22 cellular contexts compared by ENCODE assay signal in the genomic region with DNA sequence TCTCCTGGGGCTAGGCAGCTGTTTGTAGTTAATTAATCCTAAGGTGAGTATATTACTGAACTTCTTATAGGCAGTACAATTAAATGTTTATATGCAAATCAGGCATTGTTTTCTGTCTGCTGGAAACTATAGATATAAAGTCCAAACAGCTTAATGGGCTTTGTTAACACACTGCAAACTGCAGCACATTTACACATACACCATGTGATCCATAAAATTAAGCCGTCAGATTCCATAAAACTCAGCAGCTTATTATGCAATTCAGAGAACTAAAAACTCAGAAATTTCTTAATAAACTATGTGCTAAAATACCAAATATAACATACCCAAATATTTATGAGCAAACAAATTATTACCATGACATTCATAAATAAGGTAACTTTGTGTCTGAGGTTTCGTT. TPM values are rescaled to one million over a fixed set of nuclear protein-coding genes. Genes with fewer than 3 reads are reported as not detected.
DNase-seq lines count a peak whose midpoint lies in the region; ATAC-seq and TF ChIP-seq lines count a peak whose summit lies in the region.
"Had no signal": no experiment of that assay in that cellular context is flagged by ENCODE, and none has a peak within 500 bp of the region (broad histone marks: within the 10 kb centered on the region; RNA-seq: fewer than 3 reads in every experiment).

No MANE protein-coding gene starts in this region.

- intact Hi-C loops in sigmoid colon (cut with DNase I) = no loop called here

- no peak for TF ChIP-seq CTCF in fibroblast of villous mesenchyme (IDR thresholded peaks at IDR 0.05; ENCODE audit: insufficient read depth, low read depth, low read length)
- no peak for TF ChIP-seq CTCF in sigmoid colon (IDR thresholded peaks at IDR 0.05)

- peak overlapping the region; percentile 24 for H3K9ac ChIP-seq in SK-N-MC (ENCODE audit: insufficient read length)

- H3K9me3 ChIP-seq in SK-N-MC (ENCODE audit: low read depth, low read length) (no peaks in the 10 kb centered on the region), sigmoid colon (no peaks in the 10 kb centered on the region)
- H3K9me3 ChIP-seq: A549, esophagus muscularis mucosa, heart right ventricle, lower lobe of right lung, testis had no signal

- peaks cover 36% of the 10 kb centered on the region for H3K36me3 Mint-ChIP-seq in activated CD8-positive, alpha-beta memory T cell treated with anti-CD3 and anti-CD28 coated beads, Interleukin-2, amount 10 ng/mL, durations not matched to agents 7 days and 5 days
- H3K36me3 Mint-ChIP-seq in stimulated activated effector memory CD8-positive, alpha-beta T cell treated with anti-CD3 and anti-CD28 coated beads, Interleukin-12 subunit alpha, Interleukin-12 subunit beta, amount 100 ng/mL, for 72 hours = peaks cover 91% of the 10 kb centered on the region

- DNase-seq in activated CD8-positive, alpha-beta memory T cell treated with anti-CD3 and anti-CD28 coated beads, Interleukin-2, amount 10 ng/mL, durations not matched to agents 7 days and 5 days = no peak
- DNase-seq in activated CD8-positive, alpha-beta memory T cell treated with anti-CD3 and anti-CD28 coated beads for 24 hours = no peak
- DNase-seq in SK-N-MC (ENCODE audit: low read depth, low spot score) (no peak), fibroblast of villous mesenchyme (ENCODE audit: low read depth) (peak; percentile 68), sigmoid colon (no peak), anterior cingulate cortex (lab: John Stamatoyannopoulos, UW) (no peak)
- no peak for DNase-seq in stimulated activated effector memory CD8-positive, alpha-beta T cell treated with anti-CD3 and anti-CD28 coated beads, Interleukin-12 subunit alpha, Interleukin-12 subunit beta, amount 100 ng/mL, for 72 hours (ENCODE audit: low spot score in 2 of 2)
- DNase-seq: amygdala; central memory CD4-positive, alpha-beta T cell; heart right ventricle; lower lobe of right lung; naive B cell; NCI-H146; NCI-H345; stimulated activated CD4-positive, alpha-beta T cell treated with anti-CD3 and anti-CD28 coated beads, Interleukin-4, amount 100 ng/mL, for 4 hours; testis had no signal

- H3K36me3 ChIP-seq in SK-N-MC (ENCODE audit: insufficient read depth, low read length) (peaks cover 36% of the 10 kb centered on the region), sigmoid colon (peaks cover 0 to 19% (median 3%) of the 10 kb centered on the region in 4 donors)

- H3K4me3 Mint-ChIP-seq in activated CD8-positive, alpha-beta memory T cell treated with anti-CD3 and anti-CD28 coated beads, Interleukin-2, amount 10 ng/mL, durations not matched to agents 7 days and 5 days = no peak overlapping the region
- H3K4me3 Mint-ChIP-seq in stimulated activated effector memory CD8-positive, alpha-beta T cell treated with anti-CD3 and anti-CD28 coated beads, Interleukin-12 subunit alpha, Interleukin-12 subunit beta, amount 100 ng/mL, for 72 hours = peak overlapping the region; percentile 19
- H3K4me3 Mint-ChIP-seq: activated T-helper 1 cell treated with anti-CD3 and anti-CD28 coated beads, Interleukin-12 subunit alpha, Interleukin-12 subunit beta, Interleukin-2, Interleukin-4 antibody, amounts not matched to agents 30 ng/mL and 10 ng/mL and 1 ng/mL, durations not matched to agents 14 hours and 24 hours and 36 hours had no signal

- peaks cover 69% of the 10 kb centered on the region for H3K4me1 Mint-ChIP-seq in activated CD8-positive, alpha-beta memory T cell treated with anti-CD3 and anti-CD28 coated beads, Interleukin-2, amount 10 ng/mL, durations not matched to agents 7 days and 5 days
- H3K4me1 Mint-ChIP-seq in stimulated activated effector memory CD8-positive, alpha-beta T cell treated with anti-CD3 and anti-CD28 coated beads, Interleukin-12 subunit alpha, Interleukin-12 subunit beta, amount 100 ng/mL, for 72 hours = peaks cover 72% of the 10 kb centered on the region

- no peaks in the 10 kb centered on the region for H3K9me3 Mint-ChIP-seq in activated CD8-positive, alpha-beta memory T cell treated with anti-CD3 and anti-CD28 coated beads, Interleukin-2, amount 10 ng/mL, durations not matched to agents 7 days and 5 days (ENCODE audit: low read depth)
- no peaks in the 10 kb centered on the region for H3K9me3 Mint-ChIP-seq in stimulated activated effector memory CD8-positive, alpha-beta T cell treated with anti-CD3 and anti-CD28 coated beads, Interleukin-12 subunit alpha, Interleukin-12 subunit beta, amount 100 ng/mL, for 72 hours
- H3K9me3 Mint-ChIP-seq: activated T-helper 1 cell treated with anti-CD3 and anti-CD28 coated beads, Interleukin-12 subunit alpha, Interleukin-12 subunit beta, Interleukin-2, Interleukin-4 antibody, amounts not matched to agents 30 ng/mL and 10 ng/mL and 1 ng/mL, durations not matched to agents 14 hours and 24 hours and 36 hours; naive B cell had no signal

- peak overlapping the region; percentile 14; the same call in 1 of the 2 replicates for H3K4me3 ChIP-seq in SK-N-MC
- H3K4me3 ChIP-seq in fibroblast of villous mesenchyme (ENCODE audit: low read depth, low read length) = no peak overlapping the region
- H3K4me3 ChIP-seq in sigmoid colon = no peak overlapping the region
- H3K4me3 ChIP-seq: A549, esophagus muscularis mucosa, heart right ventricle, lower lobe of right lung, testis had no signal

- H3K27me3 Mint-ChIP-seq in activated CD8-positive, alpha-beta memory T cell treated with anti-CD3 and anti-CD28 coated beads, Interleukin-2, amount 10 ng/mL, durations not matched to agents 7 days and 5 days = no peaks in the 10 kb centered on the region
- H3K27me3 Mint-ChIP-seq: naive B cell, progenitor cell of endocrine pancreas had no signal

- no peaks in the 10 kb centered on the region for H3K27me3 ChIP-seq in sigmoid colon
- H3K27me3 ChIP-seq: esophagus muscularis mucosa, heart right ventricle, testis had no signal

- H3K4me1 ChIP-seq in sigmoid colon = peaks cover 0 to 83% (median 68%) of the 10 kb centered on the region in 4 donors

- no peak for TF ChIP-seq EP300 in sigmoid colon (IDR thresholded peaks at IDR 0.05)

- H3K27ac Mint-ChIP-seq in activated CD8-positive, alpha-beta memory T cell treated with anti-CD3 and anti-CD28 coated beads, Interleukin-2, amount 10 ng/mL, durations not matched to agents 7 days and 5 days = peak overlapping the region; percentile 49
- peak overlapping the region; percentile 78 for H3K27ac Mint-ChIP-seq in stimulated activated effector memory CD8-positive, alpha-beta T cell treated with anti-CD3 and anti-CD28 coated beads, Interleukin-12 subunit alpha, Interleukin-12 subunit beta, amount 100 ng/mL, for 72 hours

- H3K27ac ChIP-seq in SK-N-MC = peak overlapping the region; percentile 56
- no peak overlapping the region for H3K27ac ChIP-seq in sigmoid colon
- H3K27ac ChIP-seq: A549, C4-2B, esophagus muscularis mucosa, heart right ventricle, lower lobe of right lung, testis had no signal

- CTCF ChIA-PET in activated CD8-positive, alpha-beta memory T cell treated with anti-CD3 and anti-CD28 coated beads, Interleukin-2, amount 10 ng/mL, durations not matched to agents 7 days and 5 days (lab: Charles Lee) = no interaction called here

- TF ChIP-seq POLR2A in sigmoid colon (IDR thresholded peaks at IDR 0.05) = no peak

- WGBS in sigmoid colon, 2 donors = 35 to 63% methylated on average over 2 of the region's 2 CpGs

- ATAC-seq in activated CD8-positive, alpha-beta memory T cell treated with anti-CD3 and anti-CD28 coated beads, Interleukin-2, amount 10 ng/mL, durations not matched to agents 7 days and 5 days = no peak
- no peak for ATAC-seq in stimulated activated effector memory CD8-positive, alpha-beta T cell treated with anti-CD3 and anti-CD28 coated beads, Interleukin-12 subunit alpha, Interleukin-12 subunit beta, amount 100 ng/mL, for 72 hours
- no peak for ATAC-seq in HG03354 (IDR thresholded peaks at IDR 0.05; ENCODE audit: poor library complexity, severe bottlenecking, unreplicated experiment)
- ATAC-seq: A549, heart right ventricle, lower lobe of right lung had no signal

RNA-seq across cellular contexts. Expression of a gene that starts 7.6 kb away (rescaled TPM):
- 100 to 1,000 TPM; 266 to 298 TPM for total RNA-seq in activated CD8-positive, alpha-beta memory T cell treated with anti-CD3 and anti-CD28 coated beads, Interleukin-2, amount 10 ng/mL, durations not matched to agents 7 days and 5 days
- total RNA-seq in fibroblast of villous mesenchyme (185 and 247 TPM in 2 replicates), sigmoid colon (100 to 1,000 TPM; 258 to 475 (median 332) TPM)
- polyA plus RNA-seq in sigmoid colon = 100 to 1,000 TPM in 1 of 3 donors, 10 to 100 TPM in 2; 61.5 to 122 (median 62.5) TPM

RNA-seq across cellular contexts. Expression of a gene that starts 26.1 kb away (rescaled TPM):
- 10 to 100 TPM; 25.9 to 26.6 TPM for total RNA-seq in activated CD8-positive, alpha-beta memory T cell treated with anti-CD3 and anti-CD28 coated beads, Interleukin-2, amount 10 ng/mL, durations not matched to agents 7 days and 5 days
- total RNA-seq in fibroblast of villous mesenchyme (49.0 and 69.5 TPM in 2 replicates), sigmoid colon (10 to 100 TPM; 16.3 to 39.0 (median 33.0) TPM)
- 10 to 100 TPM; 15.1 to 77.9 (median 39.0) TPM for polyA plus RNA-seq in sigmoid colon
